In genomic region chr1:240092301-240093119, GRCh38 we compare ENCODE assay signal across 8 cellular contexts. TPM values are rescaled to one million over a fixed set of nuclear protein-coding genes. Genes with fewer than 3 reads are reported as not detected.
A peak's percentile ranks its signal among the peaks of the same experiment; 100 is the strongest.
DNase-seq lines count a peak whose midpoint lies in the region; ATAC-seq, FAIRE-seq and TF ChIP-seq lines count a peak whose summit lies in the region.

No MANE protein-coding gene starts in this region.

- FAIRE-seq in K562 (lab: Jason Lieb, UNC), result no peak

- no peak overlapping the region for H3K4me3 ChIP-seq in K562
- H3K4me3 ChIP-seq in suprapubic skin, result peak overlapping the region; percentile 40
- no peak overlapping the region for H3K4me3 ChIP-seq in SJCRH30

- H3K27ac Mint-ChIP-seq in stimulated activated naive CD8-positive, alpha-beta T cell treated with anti-CD3 and anti-CD28 coated beads, Interleukin-15, amount 100 ng/mL, for 72 hours, result no peak overlapping the region
- no peak overlapping the region for H3K27ac Mint-ChIP-seq in activated naive CD4-positive, alpha-beta T cell treated with anti-CD3 and anti-CD28 coated beads, Interleukin-2, amount 10 ng/mL, durations not matched to agents 7 days and 5 days

- peak overlapping the region; percentile 15 to 29 for H3K4me3 Mint-ChIP-seq in stimulated activated naive CD8-positive, alpha-beta T cell treated with anti-CD3 and anti-CD28 coated beads, Interleukin-15, amount 100 ng/mL, for 72 hours
- H3K4me3 Mint-ChIP-seq in activated naive CD4-positive, alpha-beta T cell treated with anti-CD3 and anti-CD28 coated beads, Interleukin-2, amount 10 ng/mL, durations not matched to agents 7 days and 5 days, result no peak overlapping the region

- H3K4me1 ChIP-seq in K562 (replicated peaks in 1 of 2; ENCODE audit: control insufficient read depth in 2 of 2, insufficient read depth in 2 of 2, low read length in 2 of 2), result peaks cover 0 to 21% of the 10 kb centered on the region in 2 experiments; a peak in 1 of 5 replicates
- peaks cover 21% of the 10 kb centered on the region for H3K4me1 ChIP-seq in suprapubic skin
- no peaks in the 10 kb centered on the region for H3K4me1 ChIP-seq in SJCRH30

- H3K27me3 Mint-ChIP-seq in stimulated activated naive CD8-positive, alpha-beta T cell treated with anti-CD3 and anti-CD28 coated beads, Interleukin-15, amount 100 ng/mL, for 72 hours, result peaks cover 56% of the 10 kb centered on the region
- H3K27me3 Mint-ChIP-seq in activated naive CD4-positive, alpha-beta T cell treated with anti-CD3 and anti-CD28 coated beads, Interleukin-2, amount 10 ng/mL, durations not matched to agents 7 days and 5 days, result peaks cover 51% of the 10 kb centered on the region

- TF ChIP-seq EP300 in K562 (IDR thresholded peaks at IDR 0.05; ENCODE audit: low read length), result no peak
- TF ChIP-seq EP300 in suprapubic skin (IDR thresholded peaks at IDR 0.05), result no peak

- H3K79me2 ChIP-seq in K562 (ENCODE audit: control insufficient read depth, insufficient read depth, low read length), result no peaks in the 10 kb centered on the region

- H3K9ac ChIP-seq in K562 (ENCODE audit: insufficient read depth in 1 of 2, low read depth in 2 of 2, low read length in 2 of 2), result no peak overlapping the region

- H3K9me1 ChIP-seq in K562 (ENCODE audit: control insufficient read depth, insufficient read depth, low read length), result no peaks in the 10 kb centered on the region

- no peak for TF ChIP-seq RAD21 in K562 (CRISPR knock-in tag; conservative IDR thresholded peaks at IDR 0.05 in 1 of 2, IDR thresholded peaks at IDR 0.05 in 1 of 2)

- TF ChIP-seq POLR2A in K562 (conservative IDR thresholded peaks at IDR 0.05), result no peak
- TF ChIP-seq POLR2A in suprapubic skin (IDR thresholded peaks at IDR 0.05), result no peak

- TF ChIP-seq CTCF in K562 (IDR thresholded peaks at IDR 0.05 in 2 of 3, conservative IDR thresholded peaks at IDR 0.05 in 1 of 3; ENCODE audit: insufficient read depth in 2 of 3, low read depth in 1 of 3, low read length in 3 of 3) (no peak), suprapubic skin (IDR thresholded peaks at IDR 0.05) (no peak)

- H3K27ac ChIP-seq in K562 (ENCODE audit: extremely low read depth, low read depth, low read length) (no peak overlapping the region), suprapubic skin (no peak overlapping the region), SJCRH30 (no peak overlapping the region)

- H3K9me3 ChIP-seq in K562 (replicated peaks; ENCODE audit: control insufficient read depth, insufficient read depth, low read depth, low read length), result no peaks in the 10 kb centered on the region
- no peaks in the 10 kb centered on the region for H3K9me3 ChIP-seq in suprapubic skin
- no peaks in the 10 kb centered on the region for H3K9me3 ChIP-seq in SJCRH30 (replicated peaks)

- no peaks in the 10 kb centered on the region for H3K36me3 Mint-ChIP-seq in activated naive CD4-positive, alpha-beta T cell treated with anti-CD3 and anti-CD28 coated beads, Interleukin-2, amount 10 ng/mL, durations not matched to agents 7 days and 5 days

- H3K9me3 Mint-ChIP-seq in stimulated activated naive CD8-positive, alpha-beta T cell treated with anti-CD3 and anti-CD28 coated beads, Interleukin-15, amount 100 ng/mL, for 72 hours, result no peaks in the 10 kb centered on the region
- no peaks in the 10 kb centered on the region for H3K9me3 Mint-ChIP-seq in activated naive CD4-positive, alpha-beta T cell treated with anti-CD3 and anti-CD28 coated beads, Interleukin-2, amount 10 ng/mL, durations not matched to agents 7 days and 5 days

- BruUV-seq in K562 (replicated peaks; lab: Mats Ljungman, UMichigan), result no TSS peak

- no peaks in the 10 kb centered on the region for H3K36me3 ChIP-seq in K562 (ENCODE audit: control insufficient read depth, insufficient read depth, low read length)
- H3K36me3 ChIP-seq in suprapubic skin, result no peaks in the 10 kb centered on the region
- H3K36me3 ChIP-seq in SJCRH30, result no peaks in the 10 kb centered on the region

- peaks cover 7% of the 10 kb centered on the region for H3K4me1 Mint-ChIP-seq in stimulated activated naive CD8-positive, alpha-beta T cell treated with anti-CD3 and anti-CD28 coated beads, Interleukin-15, amount 100 ng/mL, for 72 hours
- H3K4me1 Mint-ChIP-seq in activated naive CD4-positive, alpha-beta T cell treated with anti-CD3 and anti-CD28 coated beads, Interleukin-2, amount 10 ng/mL, durations not matched to agents 7 days and 5 days, result peaks cover 2% of the 10 kb centered on the region

- in situ Hi-C loops in K562 (cut with MboI) (no loop called here), KBM-7 (cut with MboI; ENCODE audit: low pct_unique_long_range_greater_than_20kb, low sequenced_read_pairs) (no loop called here)

- H4K20me1 ChIP-seq in K562 (replicated peaks; ENCODE audit: control insufficient read depth, insufficient read depth, low read length), result no peaks in the 10 kb centered on the region

- no peak overlapping the region for H3K4me2 ChIP-seq in K562 (ENCODE audit: insufficient read depth, low read length)

- POLR2A ChIA-PET in K562 (lab: Yijun Ruan, JAX), result no interaction called here

- ATAC-seq in stimulated activated naive CD8-positive, alpha-beta T cell treated with anti-CD3 and anti-CD28 coated beads, Interleukin-15, amount 100 ng/mL, for 72 hours, result peak; percentile 31
- no peak for ATAC-seq in stimulated activated naive CD8-positive, alpha-beta T cell treated with anti-CD3 and anti-CD28 coated beads, Interleukin-15, Interleukin-2, amounts not matched to agents 100 U/mL and 50 U/mL, for 24 hours
- ATAC-seq in K562, result peak; percentile 42

- CTCF ChIA-PET in K562 (lab: Yijun Ruan, JAX; ENCODE audit: low intra/inter-chr PET ratio), result no interaction called here
- CTCF ChIA-PET in activated naive CD4-positive, alpha-beta T cell treated with anti-CD3 and anti-CD28 coated beads, Interleukin-2, amount 10 ng/mL, durations not matched to agents 7 days and 5 days (lab: Charles Lee), result no interaction called here

- H2AFZ ChIP-seq in K562 (ENCODE audit: low read depth, low read length), result no peak overlapping the region

- peaks cover 18 to 20% of the 10 kb centered on the region in 2 experiments for H3K27me3 ChIP-seq in K562 (ENCODE audit: control insufficient read depth in 2 of 2, insufficient read depth in 2 of 2, low read length in 2 of 2)
- H3K27me3 ChIP-seq in suprapubic skin, result peaks cover 48% of the 10 kb centered on the region
- peaks cover 9% of the 10 kb centered on the region for H3K27me3 ChIP-seq in SJCRH30

- 12% methylated on average over 64 of the region's 70 CpGs for WGBS in K562 (ENCODE audit: insufficient coverage, low coverage, missing lambda C conversion rate)
- WGBS in suprapubic skin, result 1% methylated on average over 13 of the region's 70 CpGs

- DNase-seq in stimulated activated naive CD8-positive, alpha-beta T cell treated with anti-CD3 and anti-CD28 coated beads, Interleukin-15, amount 100 ng/mL, for 72 hours, result peak in 1 of 2 donors; percentile 3
- no peak for DNase-seq in stimulated activated naive CD8-positive, alpha-beta T cell treated with anti-CD3 and anti-CD28 coated beads, Interleukin-15, Interleukin-2, amounts not matched to agents 100 U/mL and 50 U/mL, for 24 hours
- no peak for DNase-seq in K562 (ENCODE audit: extremely low read depth in 1 of 4, low spot score in 3 of 4)
- peak; percentile 62 for DNase-seq in iPS-NIHi11 (ENCODE audit: low spot score)
- DNase-seq in suprapubic skin (ENCODE audit: low spot score in 2 of 2), result no peak
- DNase-seq in activated naive CD4-positive, alpha-beta T cell treated with anti-CD3 and anti-CD28 coated beads, Interleukin-2, amount 10 ng/mL, durations not matched to agents 7 days and 5 days, result no peak
- DNase-seq in KBM-7, result no peak
- DNase-seq in SJCRH30, result no peak

- intact Hi-C loops in K562 (cut with micrococcal nuclease), result no loop called here

TF ChIP-seq in K562, 482 proteins besides CTCF, POLR2A, EP300 and RAD21 (continues in another document):
- TF ChIP-seq USF2 (CRISPR knock-in tag; IDR thresholded peaks at IDR 0.05) (0 out of 2 replicates have a peak, but pooled peaks have one; percentile 1), CREB3L1 (IDR thresholded peaks at IDR 0.05; ENCODE audit: borderline replicate concordance, low read depth) (no peak)

RNA-seq across cellular contexts. Expression of gene FMN2, which starts 0.8 kb away (rescaled TPM):
- total RNA-seq in K562 (2011; cell fraction: chromatin; rRNA removed; ENCODE audit: low replicate concordance), result not detected in 2 replicates
- not detected in 2 replicates for total RNA-seq in K562 (2011; cell fraction: nucleolus; rRNA removed)
- not detected in 2 replicates for total RNA-seq in K562 (2011; cell fraction: nucleoplasm; rRNA removed)
- total RNA-seq in K562 (2014; rRNA removed), result 0.33 TPM in 1 of 2 replicates, not detected in the other
- 0.15 and 0.29 TPM in 2 replicates for total RNA-seq in K562 (2014; rRNA removed; fragmentation: Illumina TruSeq; extraction: Trizol)
- 0.22 TPM in 1 of 2 replicates, not detected in the other for total RNA-seq in K562 (2015; rRNA removed; fragmentation: Illumina TruSeq; extraction: Trizol)
- 0.16 TPM in 1 of 2 replicates, not detected in the other for total RNA-seq in K562 (2021)
- polyA plus RNA-seq in K562 (2011; rRNA removed), result not detected in 2 replicates
- polyA plus RNA-seq in K562 (2011; cell fraction: cytosol; rRNA removed), result not detected in 2 replicates
- polyA plus RNA-seq in K562 (2011; cell fraction: nucleus; rRNA removed), result not detected in 2 replicates
- 0.20 and 0.40 TPM in 2 replicates for polyA plus RNA-seq in K562 (2012)
- polyA plus RNA-seq in K562 (2014; fragmentation: Illumina TruSeq; extraction: Trizol), result 0.45 and 0.48 TPM in 2 replicates
- under 1 TPM in 1 of 2 experiments, not detected in 1; 0.17 TPM for polyA plus RNA-seq in K562 (2014; fragmentation: Nextera tagmentation; extraction: Ambion mirVana)
- polyA plus RNA-seq in K562 (2014; rRNA removed), result 0.16 and 0.40 TPM in 2 replicates
- not detected in 2 replicates for polyA minus RNA-seq in K562 (2011; rRNA and poly(A)+ RNA removed)
- polyA minus RNA-seq in K562 (2011; cell fraction: cytosol; rRNA and poly(A)+ RNA removed), result not detected in 2 replicates
- polyA minus RNA-seq in K562 (2011; cell fraction: nucleus; rRNA and poly(A)+ RNA removed), result not detected in 2 replicates
- under 1 TPM in 2 of 4 donors, not detected in 2; 0.11 to 0.89 TPM for total RNA-seq in suprapubic skin
- total RNA-seq in SJCRH30 (2014; rRNA removed; shearing (Covaris generic)), result not detected in 2 replicates
